20 cellular contexts compared by ENCODE assay signal in genomic region chr9:6460189-6460768, GRCh38.
"Had no signal": no experiment of that assay in that cellular context is flagged by ENCODE, and none has a peak within 500 bp of the region (broad histone marks: within the 10 kb centered on the region; RNA-seq: fewer than 3 reads in every experiment).

No MANE protein-coding gene starts in this region.

- H3K4me3 ChIP-seq: adrenal gland, gastroesophageal sphincter, left ventricle myocardium inferior, sigmoid colon, transverse colon had no signal

- H3K4me1 Mint-ChIP-seq: nephron progenitor cell had no signal

- H3K4me3 Mint-ChIP-seq: activated naive CD4-positive, alpha-beta T cell treated with anti-CD3 and anti-CD28 coated beads for 36 hours; activated T-helper 1 cell treated with anti-CD3 and anti-CD28 coated beads, Interleukin-12 subunit alpha, Interleukin-12 subunit beta, Interleukin-2, Interleukin-4 antibody, amounts not matched to agents 30 ng/mL and 10 ng/mL and 1 ng/mL, durations not matched to agents 14 hours and 24 hours and 36 hours; dendritic cell treated with granulocyte-macrophage colony-stimulating factor and Interleukin-4, amounts not matched to agents 40 ng/mL and 50 ng/mL, for 4 days; effector memory CD8-positive, alpha-beta T cell; memory B cell; nephron progenitor cell; T-helper 2 cell treated with Interferon-gamma antibody and Interleukin-4, amounts not matched to agents 5 μg/mL and 100 μg/mL, for 36 hours had no signal

- H3K27me3 Mint-ChIP-seq: dendritic cell treated with granulocyte-macrophage colony-stimulating factor and Interleukin-4, amounts not matched to agents 40 ng/mL and 50 ng/mL, for 4 days; effector memory CD8-positive, alpha-beta T cell; memory B cell had no signal

- H3K27ac Mint-ChIP-seq: activated T-helper 1 cell treated with anti-CD3 and anti-CD28 coated beads, Interleukin-12 subunit alpha, Interleukin-12 subunit beta, Interleukin-2, Interleukin-4 antibody, amounts not matched to agents 30 ng/mL and 10 ng/mL and 1 ng/mL, durations not matched to agents 14 hours and 24 hours and 36 hours; dendritic cell treated with granulocyte-macrophage colony-stimulating factor and Interleukin-4, amounts not matched to agents 40 ng/mL and 50 ng/mL, for 4 days; memory B cell; nephron progenitor cell; T-helper 2 cell treated with Interferon-gamma antibody and Interleukin-4, amounts not matched to agents 5 μg/mL and 100 μg/mL, for 36 hours had no signal

- H3K36me3 ChIP-seq: adrenal gland, left ventricle myocardium inferior had no signal

- H3K27me3 ChIP-seq: adrenal gland, gastroesophageal sphincter, sigmoid colon, transverse colon had no signal

- H3K9me3 ChIP-seq: adrenal gland, gastroesophageal sphincter, sigmoid colon, transverse colon had no signal

- H3K27ac ChIP-seq: adrenal gland, gastroesophageal sphincter, left ventricle myocardium inferior, sigmoid colon, transverse colon had no signal

- ATAC-seq: effector memory CD8-positive, alpha-beta T cell; gastroesophageal sphincter had no signal

- DNase-seq: activated CD4-positive, alpha-beta T cell treated with anti-CD3 and anti-CD28 coated beads, Interleukin-2, amount 50 U/mL, for 4 hours; activated CD4-positive, CD25-positive, alpha-beta regulatory T cell treated with anti-CD3 and anti-CD28 coated beads, Interleukin-2, amount 50 U/mL, for 72 hours; activated CD8-positive, alpha-beta memory T cell treated with anti-CD3 and anti-CD28 coated beads, Interleukin-2, amount 50 U/mL, for 4 hours; activated naive CD4-positive, alpha-beta T cell treated with anti-CD3 and anti-CD28 coated beads for 36 hours; adrenal gland; caudate nucleus; effector memory CD8-positive, alpha-beta T cell; kidney; left ventricle myocardium inferior; nephron progenitor cell; sigmoid colon; stimulated activated CD4-positive, alpha-beta T cell treated with anti-CD3 and anti-CD28 coated beads, Interleukin-2, amount 100 ng/mL, for 24 hours; stimulated activated naive CD4-positive, alpha-beta T cell; substantia nigra; transverse colon had no signal

- H3K4me1 ChIP-seq: adrenal gland, gastroesophageal sphincter, left ventricle myocardium inferior, sigmoid colon, transverse colon had no signal
